ENCODE assay signal across 24 cellular contexts in genomic region chr2:127288274-127288673, GRCh38.
"Had no signal": no experiment of that assay in that cellular context is flagged by ENCODE, and none has a peak within 500 bp of the region (broad histone marks: within the 10 kb centered on the region; RNA-seq: fewer than 3 reads in every experiment).

No MANE protein-coding gene starts in this region.

- H3K4me3 Mint-ChIP-seq: activated CD4-positive, alpha-beta memory T cell treated with anti-CD3 and anti-CD28 coated beads for 36 hours; activated CD4-positive, alpha-beta T cell treated with anti-CD3 and anti-CD28 coated beads, Interleukin-2, amount 10 ng/mL, durations not matched to agents 24 days and 14 days; activated naive CD4-positive, alpha-beta T cell treated with anti-CD3 and anti-CD28 coated beads, Interleukin-2, amount 10 ng/mL, durations not matched to agents 7 days and 5 days; activated T-cell treated with anti-CD3 and anti-CD28 coated beads, Interleukin-2, amount 50 U/mL, for 72 hours; T-helper 1 cell treated with Interleukin-12 subunit alpha and Interleukin-12 subunit beta and Interleukin-4 antibody, amounts not matched to agents 30 μg/mL and 1 μg/mL, for 36 hours; WTC11 had no signal

- H3K27me3 Mint-ChIP-seq: activated CD4-positive, alpha-beta memory T cell treated with anti-CD3 and anti-CD28 coated beads for 36 hours; activated CD4-positive, alpha-beta T cell treated with anti-CD3 and anti-CD28 coated beads, Interleukin-2, amount 10 ng/mL, durations not matched to agents 24 days and 14 days; activated naive CD4-positive, alpha-beta T cell treated with anti-CD3 and anti-CD28 coated beads, Interleukin-2, amount 10 ng/mL, durations not matched to agents 7 days and 5 days had no signal

- H3K4me3 ChIP-seq: breast epithelium had no signal

- H3K9me3 ChIP-seq: breast epithelium had no signal

- H3K27me3 ChIP-seq: breast epithelium had no signal

- DNase-seq: activated CD4-positive, alpha-beta memory T cell treated with anti-CD3 and anti-CD28 coated beads for 36 hours; activated CD4-positive, alpha-beta T cell treated with anti-CD3 and anti-CD28 coated beads, Interleukin-2, amount 10 ng/mL, durations not matched to agents 24 days and 14 days; activated CD4-positive, CD25-positive, alpha-beta regulatory T cell treated with anti-CD3 and anti-CD28 coated beads, Interleukin-2, amount 50 U/mL, for 72 hours; activated CD8-positive, alpha-beta memory T cell treated with anti-CD3 and anti-CD28 coated beads for 24 hours; activated gamma-delta T cell treated with Interleukin-2 at 50 U/mL for 16 hours; activated naive CD4-positive, alpha-beta T cell treated with anti-CD3 and anti-CD28 coated beads, Interleukin-2, amount 10 ng/mL, durations not matched to agents 7 days and 5 days; activated T-cell treated with anti-CD3 and anti-CD28 coated beads, Interleukin-2, amount 50 U/mL, for 72 hours; aorta; central memory CD4-positive, alpha-beta T cell; Karpas-422; MM.1S; NCI-H1105; NCI-H1436; NCI-H1694 treated with DMSO at 0.1 percent for 48 hours; NCI-H2029 treated with DMSO at 0.1 percent for 48 hours; NCI-H510A treated with DMSO at 0.1 percent for 48 hours; NCI-H69; PC-3; SHP77 treated with DMSO at 0.1 percent for 48 hours; T-helper 9 cell had no signal

- ATAC-seq: activated T-cell treated with anti-CD3 and anti-CD28 coated beads, Interleukin-2, amount 50 U/mL, for 72 hours; PC-3; WTC11 had no signal

- H3K9me3 Mint-ChIP-seq: activated CD4-positive, alpha-beta T cell treated with anti-CD3 and anti-CD28 coated beads, Interleukin-2, amount 10 ng/mL, durations not matched to agents 24 days and 14 days; activated naive CD4-positive, alpha-beta T cell treated with anti-CD3 and anti-CD28 coated beads, Interleukin-2, amount 10 ng/mL, durations not matched to agents 7 days and 5 days had no signal

- H3K27ac Mint-ChIP-seq: activated CD4-positive, alpha-beta memory T cell treated with anti-CD3 and anti-CD28 coated beads for 36 hours; activated CD4-positive, alpha-beta T cell treated with anti-CD3 and anti-CD28 coated beads, Interleukin-2, amount 10 ng/mL, durations not matched to agents 24 days and 14 days; activated naive CD4-positive, alpha-beta T cell treated with anti-CD3 and anti-CD28 coated beads, Interleukin-2, amount 10 ng/mL, durations not matched to agents 7 days and 5 days; activated T-helper 2 cell treated with anti-CD3 and anti-CD28 coated beads, Interferon-gamma antibody, Interleukin-2, Interleukin-4, amounts not matched to agents 10 μg/mL and 5 μg/mL and 100 μg/mL, durations not matched to agents 14 hours and 24 hours and 36 hours; T-helper 1 cell treated with Interleukin-12 subunit alpha and Interleukin-12 subunit beta and Interleukin-4 antibody, amounts not matched to agents 30 μg/mL and 1 μg/mL, for 36 hours; WTC11 had no signal

- H3K27ac ChIP-seq: breast epithelium had no signal
